Comparison of ENCODE assay signal across 8 cellular contexts in the genomic region with DNA sequence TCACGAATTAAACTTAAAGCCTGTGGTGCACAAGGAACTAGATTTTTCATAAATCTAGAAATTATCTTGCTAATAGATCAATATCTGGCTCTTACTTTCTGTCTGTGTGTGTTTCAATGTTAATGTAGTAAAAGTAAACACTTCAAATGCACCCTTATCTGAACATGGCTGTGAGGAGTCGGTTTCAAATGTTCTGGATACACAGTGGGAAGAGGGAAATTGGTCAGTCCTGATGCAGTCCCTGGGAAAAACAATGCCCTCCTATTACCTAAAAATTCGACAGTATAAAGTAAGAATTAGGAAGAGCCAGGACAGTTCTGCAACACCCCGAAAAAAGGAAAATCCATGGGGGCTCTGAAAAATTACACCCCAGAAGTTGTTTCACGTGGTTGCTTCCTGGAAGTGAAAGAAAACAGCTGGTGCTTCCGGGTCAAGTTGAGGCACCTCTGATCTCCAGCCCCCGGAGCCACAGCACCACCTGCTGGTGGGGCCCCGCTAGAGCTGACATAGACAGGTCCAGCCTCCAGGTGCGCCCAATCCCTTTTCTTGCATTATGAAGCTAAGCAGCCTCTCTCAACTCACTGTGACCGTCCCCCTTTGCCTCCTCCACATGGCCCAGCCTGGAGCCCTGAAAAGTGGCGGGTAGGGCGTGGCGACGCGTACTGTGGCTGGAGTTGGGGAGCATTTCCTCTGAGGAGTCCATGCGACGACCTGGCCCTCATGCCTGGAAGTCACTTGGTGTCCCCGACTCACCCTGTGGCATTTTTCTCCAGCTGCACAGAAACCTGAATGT. TPM values are rescaled to one million over a fixed set of nuclear protein-coding genes. Genes with fewer than 3 reads are reported as not detected.
DNase-seq lines count a peak whose midpoint lies in the region; ATAC-seq, FAIRE-seq and TF ChIP-seq lines count a peak whose summit lies in the region.

No MANE protein-coding gene starts in this region.

- H4K20me1 ChIP-seq in OCI-LY1 (ENCODE audit: insufficient read depth, low read length): no peaks in the 10 kb centered on the region
- no peaks in the 10 kb centered on the region for H4K20me1 ChIP-seq in GM12878 (ENCODE audit: control insufficient read depth, insufficient read depth)

- no peaks in the 10 kb centered on the region for H3K79me2 ChIP-seq in OCI-LY1 (ENCODE audit: insufficient read depth, low read length)
- H3K79me2 ChIP-seq in GM12878 (ENCODE audit: control insufficient read depth, insufficient read depth, low read length): no peaks in the 10 kb centered on the region

- H2AFZ ChIP-seq in OCI-LY1 (ENCODE audit: low read length): peak overlapping the region; percentile 94
- peak overlapping the region; percentile 13; the same call in 1 of the 2 replicates for H2AFZ ChIP-seq in GM12878 (ENCODE audit: control insufficient read depth, low read depth, low read length)

- H3K4me1 ChIP-seq in OCI-LY1 (ENCODE audit: insufficient read depth, low read length, severe bottlenecking): peaks cover 4% of the 10 kb centered on the region
- no peaks in the 10 kb centered on the region for H3K4me1 ChIP-seq in GM12878 (ENCODE audit: control insufficient read depth, insufficient read depth, low read length)
- no peaks in the 10 kb centered on the region for H3K4me1 ChIP-seq in psoas muscle
- no peaks in the 10 kb centered on the region for H3K4me1 ChIP-seq in uterus

- H3K9me3 Mint-ChIP-seq in progenitor cell of endocrine pancreas (ENCODE audit: low read depth): peaks cover 5% of the 10 kb centered on the region

- peaks cover 5% of the 10 kb centered on the region for H3K4me1 Mint-ChIP-seq in progenitor cell of endocrine pancreas (ENCODE audit: low read depth)

- no TSS peak for BruUV-seq in GM12878 (replicated peaks; lab: Mats Ljungman, UMichigan)

- TF ChIP-seq EP300 in GM12878 (IDR thresholded peaks at IDR 0.05; ENCODE audit: borderline replicate concordance in 1 of 2, control insufficient read depth in 1 of 2, low read depth in 2 of 2, low read length in 2 of 2): no peak

- 55% methylated on average over 18 of the region's 18 CpGs for WGBS in GM12878 (ENCODE audit: insufficient coverage, insufficient replicate concordance, low lambda C conversion rate, missing lambda C conversion rate)
- WGBS in psoas muscle, 3 donors: 64 to 70% (median 64%) methylated on average over 18 of the region's 18 CpGs

- peaks cover 57% of the 10 kb centered on the region for H3K27me3 Mint-ChIP-seq in progenitor cell of endocrine pancreas

- no peaks in the 10 kb centered on the region for H3K9me2 ChIP-seq in OCI-LY1 (ENCODE audit: low read depth, low read length)

- H3K9ac ChIP-seq in OCI-LY1 (ENCODE audit: low read length): no peak overlapping the region
- H3K9ac ChIP-seq in GM12878 (ENCODE audit: control insufficient read depth, insufficient read depth, low read length): no peak overlapping the region

- H3K27ac Mint-ChIP-seq in progenitor cell of endocrine pancreas: no peak overlapping the region

- peak; percentile 34; the same call in 1 of the 2 replicates for TF ChIP-seq RAD21 in GM12878 (IDR thresholded peaks at IDR 0.05; ENCODE audit: insufficient read depth, low read depth, low read length)

- TF ChIP-seq CTCF in OCI-LY1 (IDR thresholded peaks at IDR 0.05; ENCODE audit: low read length) (peak; percentile 75), GM12878 (IDR thresholded peaks at IDR 0.05 in 2 of 3, conservative IDR thresholded peaks at IDR 0.05 in 1 of 3; ENCODE audit: control insufficient read depth in 2 of 3, extremely low read depth in 1 of 3, insufficient read depth in 1 of 3, low read depth in 3 of 3, low read length in 3 of 3) (peak; percentile 31 to 59 (median 52)), progenitor cell of endocrine pancreas (IDR thresholded peaks at IDR 0.05; ENCODE audit: unreplicated experiment) (peak; percentile 53), psoas muscle (IDR thresholded peaks at IDR 0.05) (no peak), uterus (IDR thresholded peaks at IDR 0.05) (no peak)

- CTCF ChIA-PET in GM12878 (lab: Yijun Ruan, JAX): interaction anchor here (0.8 to 1.3 kb wide), 2 partner anchors 134 to 185 kb away, joined by 3 read pairs; no protein-coding TSS in a partner anchor

- SMC1A ChIA-PET in GM12878 (lab: Charles Lee; ENCODE audit: uncharacterized antibody, unreplicated experiment): no interaction called here

- peak; percentile 61 for ATAC-seq in GM12878
- no peak for ATAC-seq in HG03039 (IDR thresholded peaks at IDR 0.05; ENCODE audit: unreplicated experiment)
- no peak for ATAC-seq in psoas muscle

- peak overlapping the region; percentile 30 for H3K4me3 ChIP-seq in OCI-LY1 (ENCODE audit: low read depth, low read length, poor library complexity, severe bottlenecking)
- H3K4me3 ChIP-seq in GM12878: no peak overlapping the region
- no peak overlapping the region for H3K4me3 ChIP-seq in psoas muscle
- H3K4me3 ChIP-seq in uterus: no peak overlapping the region

- H3K36me3 ChIP-seq in OCI-LY1 (ENCODE audit: insufficient read depth, low read length) (no peaks in the 10 kb centered on the region; the same call in 1 of the 2 replicates), GM12878 (ENCODE audit: control insufficient read depth in 2 of 2, insufficient read depth in 2 of 2, low read length in 1 of 2) (no peaks in the 10 kb centered on the region), psoas muscle (ENCODE audit: insufficient read depth in 1 of 2, low read depth in 1 of 2) (no peaks in the 10 kb centered on the region), uterus (no peaks in the 10 kb centered on the region)

- H3K4me3 Mint-ChIP-seq in progenitor cell of endocrine pancreas (ENCODE audit: low read depth): no peak overlapping the region

- in situ Hi-C loops in GM12878 (cut with MboI): no loop called here

- peak; percentile 8 for DNase-seq in activated gamma-delta T cell treated with Interleukin-2 at 50 U/mL for 16 hours
- DNase-seq in activated gamma-delta T cell (lab: John Stamatoyannopoulos, UW): no peak
- DNase-seq in GM12878 (ENCODE audit: low read depth, low spot score): no peak
- no peak for DNase-seq in progenitor cell of endocrine pancreas (ENCODE audit: low spot score, unreplicated experiment)
- no peak for DNase-seq in psoas muscle
- no peak for DNase-seq in uterus

- H3K27me3 ChIP-seq in OCI-LY1 (ENCODE audit: insufficient read depth, low read length) (no peaks in the 10 kb centered on the region; the same call in 1 of the 2 replicates), GM12878 (replicated peaks in 1 of 2; ENCODE audit: control insufficient read depth in 2 of 2, insufficient read depth in 2 of 2, low read length in 1 of 2) (no peaks in the 10 kb centered on the region; a peak in 1 of 4 replicates), psoas muscle (ENCODE audit: insufficient read depth in 3 of 3, low read length in 2 of 3) (peaks cover 0 to 7% (median 6%) of the 10 kb centered on the region in 3 donors), uterus (no peaks in the 10 kb centered on the region)

- H3F3A ChIP-seq in OCI-LY1 (ENCODE audit: insufficient read depth, low read length): no peaks in the 10 kb centered on the region

- TF ChIP-seq POLR2A in GM12878 (IDR thresholded peaks at IDR 0.05; ENCODE audit: low read depth, low read length): no peak
- TF ChIP-seq POLR2A in uterus (IDR thresholded peaks at IDR 0.05): no peak

- POLR2A ChIA-PET in GM12878 (lab: Charles Lee): no interaction called here

- H3K27ac ChIP-seq in OCI-LY1 (ENCODE audit: low read depth, low read length, poor library complexity, severe bottlenecking) (no peak overlapping the region), GM12878 (ENCODE audit: control insufficient read depth, insufficient read depth) (no peak overlapping the region), psoas muscle (no peak overlapping the region), uterus (no peak overlapping the region)

- intact Hi-C loops in GM12878 (cut with micrococcal nuclease; ENCODE audit: unreplicated experiment) (no loop called here), psoas muscle (cut with DNase I) (no loop called here), uterus (cut with DNase I; ENCODE audit: low total_unique reads) (no loop called here)

- RAD21 ChIA-PET in GM12878 (lab: Charles Lee; ENCODE audit: unreplicated experiment): interaction anchor here (0.6 to 1.0 kb wide), 2 partner anchors 90 to 185 kb away, joined by 4 read pairs; no protein-coding TSS in a partner anchor

- no peak for FAIRE-seq in GM12878 (lab: Jason Lieb, UNC)

- H3K36me3 Mint-ChIP-seq in progenitor cell of endocrine pancreas (ENCODE audit: insufficient read depth): no peaks in the 10 kb centered on the region

- H3K4me2 ChIP-seq in OCI-LY1 (ENCODE audit: low read length) (peak overlapping the region; percentile 19), GM12878 (ENCODE audit: control insufficient read depth, insufficient read depth) (no peak overlapping the region; the same call in 1 of the 2 replicates)

- H3K9me3 ChIP-seq in OCI-LY1 (ENCODE audit: low read length) (peaks cover 3% of the 10 kb centered on the region; the same call in 1 of the 2 replicates), GM12878 (replicated peaks; ENCODE audit: control insufficient read depth, insufficient read depth, low read length) (no peaks in the 10 kb centered on the region), psoas muscle (peaks cover 8% of the 10 kb centered on the region), uterus (peaks cover 0 to 4% of the 10 kb centered on the region in 2 donors)

RNA-seq across cellular contexts. Expression of gene SEMG2, which starts 8.3 kb away (rescaled TPM):
- not detected in 2 replicates for total RNA-seq in GM12878 (2013; cell fraction: nucleolus; rRNA removed)
- not detected in 2 replicates for total RNA-seq in GM12878 (2014; rRNA removed)
- total RNA-seq in GM12878 (2014; rRNA removed; fragmentation: Illumina TruSeq; extraction: Trizol): not detected in 2 replicates
- total RNA-seq in GM12878 (2021): not detected in 2 replicates
- polyA plus RNA-seq in GM12878 (2011; ENCODE audit: low read depth): not detected
- polyA plus RNA-seq in GM12878 (2011; rRNA removed): not detected in 2 replicates
- polyA plus RNA-seq in GM12878 (2011; cell fraction: cytosol; rRNA removed): not detected in 2 replicates
- polyA plus RNA-seq in GM12878 (2011; cell fraction: nucleus; rRNA removed): not detected in 2 replicates
- polyA plus RNA-seq in GM12878 (2012): not detected in 2 replicates
- not detected in 2 replicates for polyA plus RNA-seq in GM12878 (2014; fragmentation: Illumina TruSeq; extraction: Trizol)
- polyA plus RNA-seq in GM12878 (2014; fragmentation: Nextera tagmentation; extraction: Ambion mirVana): not detected
- not detected in 2 replicates for polyA plus RNA-seq in GM12878 (2014; rRNA removed)
- not detected for polyA plus RNA-seq in GM12878 (2016; fragmentation: Nextera tagmentation; extraction: Ambion mirVana)
- not detected in 2 replicates for polyA minus RNA-seq in GM12878 (2011; rRNA and poly(A)+ RNA removed)
- polyA minus RNA-seq in GM12878 (2011; cell fraction: cytosol; rRNA and poly(A)+ RNA removed): not detected in 2 replicates
- not detected in 2 replicates for polyA minus RNA-seq in GM12878 (2011; cell fraction: nucleus; rRNA and poly(A)+ RNA removed)
- not detected in 2 replicates for total RNA-seq in progenitor cell of endocrine pancreas
- not detected for total RNA-seq in psoas muscle
- polyA plus RNA-seq in psoas muscle: not detected
- total RNA-seq in uterus: not detected

RNA-seq across cellular contexts. Expression of gene SEMG1, which starts 22.6 kb away (rescaled TPM):
- total RNA-seq in GM12878 (2013; cell fraction: nucleolus; rRNA removed): not detected in 2 replicates
- total RNA-seq in GM12878 (2014; rRNA removed): not detected in 2 replicates
- not detected in 2 replicates for total RNA-seq in GM12878 (2014; rRNA removed; fragmentation: Illumina TruSeq; extraction: Trizol)
- not detected in 2 replicates for total RNA-seq in GM12878 (2021)
- polyA plus RNA-seq in GM12878 (2011; ENCODE audit: low read depth): not detected
- polyA plus RNA-seq in GM12878 (2011; rRNA removed): not detected in 2 replicates
- not detected in 2 replicates for polyA plus RNA-seq in GM12878 (2011; cell fraction: cytosol; rRNA removed)
- polyA plus RNA-seq in GM12878 (2011; cell fraction: nucleus; rRNA removed): not detected in 2 replicates
- not detected in 2 replicates for polyA plus RNA-seq in GM12878 (2012)
- polyA plus RNA-seq in GM12878 (2014; fragmentation: Illumina TruSeq; extraction: Trizol): not detected in 2 replicates
- polyA plus RNA-seq in GM12878 (2014; fragmentation: Nextera tagmentation; extraction: Ambion mirVana): not detected
- polyA plus RNA-seq in GM12878 (2014; rRNA removed): not detected in 2 replicates
- polyA plus RNA-seq in GM12878 (2016; fragmentation: Nextera tagmentation; extraction: Ambion mirVana): not detected
- not detected in 2 replicates for polyA minus RNA-seq in GM12878 (2011; rRNA and poly(A)+ RNA removed)
- not detected in 2 replicates for polyA minus RNA-seq in GM12878 (2011; cell fraction: cytosol; rRNA and poly(A)+ RNA removed)
- not detected in 2 replicates for polyA minus RNA-seq in GM12878 (2011; cell fraction: nucleus; rRNA and poly(A)+ RNA removed)
- total RNA-seq in progenitor cell of endocrine pancreas: not detected in 2 replicates
- not detected for total RNA-seq in psoas muscle
- not detected for polyA plus RNA-seq in psoas muscle
- total RNA-seq in uterus: not detected

RNA-seq across cellular contexts. Expression of gene SLPI, which starts 24.9 kb away (rescaled TPM):
- not detected in 2 replicates for total RNA-seq in GM12878 (2013; cell fraction: nucleolus; rRNA removed)
- total RNA-seq in GM12878 (2014; rRNA removed) (not detected in 2 replicates), GM12878 (2014; rRNA removed; fragmentation: Illumina TruSeq; extraction: Trizol) (not detected in 2 replicates), GM12878 (2021) (1.4 TPM in 1 of 2 replicates, not detected in the other), progenitor cell of endocrine pancreas (not detected in 2 replicates), psoas muscle (100 to 1,000 TPM in 2 of 4 donors, 10 to 100 TPM in 1, 1 to 10 TPM in 1; 5.7 to 723 (median 123) TPM), uterus (10 to 100 TPM in 3 of 4 donors, 1 to 10 TPM in 1; 1.0 to 57.4 (median 20.9) TPM)
- not detected for polyA plus RNA-seq in GM12878 (2011; ENCODE audit: low read depth)
- polyA plus RNA-seq in GM12878 (2011; rRNA removed) (not detected in 2 replicates), GM12878 (2014; fragmentation: Illumina TruSeq; extraction: Trizol) (not detected in 2 replicates), GM12878 (2014; fragmentation: Nextera tagmentation; extraction: Ambion mirVana) (not detected), GM12878 (2014; rRNA removed) (0.56 TPM in 1 of 2 replicates, not detected in the other), GM12878 (2016; fragmentation: Nextera tagmentation; extraction: Ambion mirVana) (not detected), psoas muscle (100 to 1,000 TPM in 2 of 3 donors, 10 to 100 TPM in 1; 17.5 to 295 (median 251) TPM)
- 0.20 TPM in 1 of 2 replicates, not detected in the other for polyA plus RNA-seq in GM12878 (2011; cell fraction: cytosol; rRNA removed)
- polyA plus RNA-seq in GM12878 (2011; cell fraction: nucleus; rRNA removed): not detected in 2 replicates
- polyA plus RNA-seq in GM12878 (2012): not detected in 2 replicates
- polyA minus RNA-seq in GM12878 (2011; rRNA and poly(A)+ RNA removed): not detected in 2 replicates
- polyA minus RNA-seq in GM12878 (2011; cell fraction: cytosol; rRNA and poly(A)+ RNA removed): 24.7 and 29.1 TPM in 2 replicates
- polyA minus RNA-seq in GM12878 (2011; cell fraction: nucleus; rRNA and poly(A)+ RNA removed): 3.0 and 9.1 TPM in 2 replicates

RNA-seq across cellular contexts. Expression of gene PI3, which starts 54.8 kb away (rescaled TPM):
- total RNA-seq in GM12878 (2013; cell fraction: nucleolus; rRNA removed): not detected in 2 replicates
- total RNA-seq in GM12878 (2014; rRNA removed) (not detected in 2 replicates), GM12878 (2014; rRNA removed; fragmentation: Illumina TruSeq; extraction: Trizol) (not detected in 2 replicates), GM12878 (2021) (not detected in 2 replicates), progenitor cell of endocrine pancreas (not detected in 2 replicates), psoas muscle (under 1 TPM in 2 of 4 donors, not detected in 2; 0.40 to 0.54 TPM), uterus (not detected)
- not detected for polyA plus RNA-seq in GM12878 (2011; ENCODE audit: low read depth)
- polyA plus RNA-seq in GM12878 (2011; rRNA removed) (not detected in 2 replicates), GM12878 (2014; fragmentation: Illumina TruSeq; extraction: Trizol) (not detected in 2 replicates), GM12878 (2014; fragmentation: Nextera tagmentation; extraction: Ambion mirVana) (not detected), GM12878 (2014; rRNA removed) (not detected in 2 replicates), GM12878 (2016; fragmentation: Nextera tagmentation; extraction: Ambion mirVana) (not detected), psoas muscle (under 1 TPM; 0.18 to 0.38 (median 0.18) TPM)
- polyA plus RNA-seq in GM12878 (2011; cell fraction: cytosol; rRNA removed): not detected in 2 replicates
- not detected in 2 replicates for polyA plus RNA-seq in GM12878 (2011; cell fraction: nucleus; rRNA removed)
- polyA plus RNA-seq in GM12878 (2012): not detected in 2 replicates
- polyA minus RNA-seq in GM12878 (2011; rRNA and poly(A)+ RNA removed): not detected in 2 replicates
- polyA minus RNA-seq in GM12878 (2011; cell fraction: cytosol; rRNA and poly(A)+ RNA removed): not detected in 2 replicates
- not detected in 2 replicates for polyA minus RNA-seq in GM12878 (2011; cell fraction: nucleus; rRNA and poly(A)+ RNA removed)

Comparison
In these comparisons a context has a peak if more than half of its experiments do, and no peak if none do; other contexts are left out.
1. CTCF ChIP-seq: peak in OCI-LY1 (single experiment), GM12878 (3 of 3) and progenitor cell of endocrine pancreas (single experiment); none in psoas muscle (single experiment) and uterus (0 of 4).